11 cellular contexts compared by ENCODE assay signal in genomic region chr11:64935634-64936081, GRCh38. TPM values are rescaled to one million over a fixed set of nuclear protein-coding genes. Genes with fewer than 3 reads are reported as not detected.
DNase-seq lines count a peak whose midpoint lies in the region; ATAC-seq, FAIRE-seq and TF ChIP-seq lines count a peak whose summit lies in the region.
"Had no signal": no experiment of that assay in that cellular context is flagged by ENCODE, and none has a peak within 500 bp of the region (broad histone marks: within the 10 kb centered on the region; RNA-seq: fewer than 3 reads in every experiment).

GPHA2 (minus strand) TSS chr11:64935893; CDS start chr11:64935460, 433 bp downstream.

- no peaks in the 10 kb centered on the region for H3K9me3 ChIP-seq in thyroid gland
- no peaks in the 10 kb centered on the region for H3K9me3 ChIP-seq in breast epithelium
- H3K9me3 ChIP-seq: MG63 had no signal

- ATAC-seq in GM21737 (IDR thresholded peaks at IDR 0.05; ENCODE audit: unreplicated experiment) (no peak), esophagus mucosa (no peak)

- TF ChIP-seq CTCF in bronchial epithelial cell (IDR thresholded peaks at IDR 0.05; ENCODE audit: insufficient read depth, low read length, severe bottlenecking) (no peak), nephron progenitor cell (IDR thresholded peaks at IDR 0.05) (no peak), thyroid gland (IDR thresholded peaks at IDR 0.05) (no peak), breast epithelium (IDR thresholded peaks at IDR 0.05) (no peak)

- FAIRE-seq in bronchial epithelial cell (lab: Jason Lieb, UNC): no peak

- H3K4me1 ChIP-seq in thyroid gland: no peaks in the 10 kb centered on the region
- H3K4me1 ChIP-seq in breast epithelium: no peaks in the 10 kb centered on the region

- H3K27me3 ChIP-seq in bronchial epithelial cell (ENCODE audit: control insufficient read depth, insufficient read depth, low read length) (no peaks in the 10 kb centered on the region), thyroid gland (no peaks in the 10 kb centered on the region), breast epithelium (no peaks in the 10 kb centered on the region)
- H3K27me3 ChIP-seq: MG63 had no signal

- no peaks in the 10 kb centered on the region for H3K9me3 Mint-ChIP-seq in nephron progenitor cell

- H3K4me1 Mint-ChIP-seq in nephron progenitor cell: peaks cover 58% of the 10 kb centered on the region

- 69 to 70% methylated on average over 11 of the region's 11 CpGs for WGBS in thyroid gland, 2 donors

- TF ChIP-seq POLR2A in thyroid gland (IDR thresholded peaks at IDR 0.05) (no peak), breast epithelium (IDR thresholded peaks at IDR 0.05) (no peak)

- H3K27ac ChIP-seq in thyroid gland (no peak within 1 kb of the TSS), breast epithelium (no peak within 1 kb of the TSS)

- H3K36me3 ChIP-seq in bronchial epithelial cell (ENCODE audit: control insufficient read depth, insufficient read depth, low read length) (peaks cover 12% of the 10 kb centered on the region), thyroid gland (peaks cover 26 to 36% of the 10 kb centered on the region in 2 donors), breast epithelium (peaks cover 4% of the 10 kb centered on the region)

- H3K27ac Mint-ChIP-seq in nephron progenitor cell: peak within 1 kb of the TSS; percentile 82

- intact Hi-C loops in thyroid gland (cut with DNase I): loop anchor here (10.0 kb wide), 1 partner anchor 59 kb away; the partner anchor contains the start of gene BATF2
- intact Hi-C loops in breast epithelium (cut with DNase I; ENCODE audit: low total_unique reads): no loop called here

- H3K4me3 Mint-ChIP-seq in nephron progenitor cell: peak within 1 kb of the TSS; percentile 73

- H3K27me3 Mint-ChIP-seq in nephron progenitor cell (ENCODE audit: low read depth, poor library complexity): peaks cover 28% of the 10 kb centered on the region

- no peak within 1 kb of the TSS for H3K4me3 ChIP-seq in bronchial epithelial cell (ENCODE audit: low read depth, low read length)
- no peak within 1 kb of the TSS for H3K4me3 ChIP-seq in thyroid gland (replicated peaks in 1 of 3)
- H3K4me3 ChIP-seq in breast epithelium: no peak within 1 kb of the TSS
- H3K4me3 ChIP-seq: MG63 had no signal

- H3K36me3 Mint-ChIP-seq in nephron progenitor cell (ENCODE audit: low read depth): peaks cover 5% of the 10 kb centered on the region

- DNase-seq in EH (ENCODE audit: low read depth): peak; percentile 38
- peak; percentile 34 for DNase-seq in NCI-H2107 (lab: John Stamatoyannopoulos, UW)
- peak; percentile 20 for DNase-seq in bronchial epithelial cell (ENCODE audit: low read depth)
- DNase-seq in nephron progenitor cell: peak; percentile 64
- DNase-seq in thyroid gland: no peak
- DNase-seq in breast epithelium (ENCODE audit: low spot score in 2 of 2): no peak
- DNase-seq: activated CD8-positive, alpha-beta memory T cell treated with anti-CD3 and anti-CD28 coated beads for 24 hours; MG63; SIG-M5 had no signal

RNA-seq across cellular contexts. Expression of gene GPHA2, which starts in this region (rescaled TPM):
- total RNA-seq in bronchial epithelial cell (not detected in 2 replicates), thyroid gland (under 1 TPM in 1 of 4 donors, not detected in 3; 0.94 TPM), esophagus mucosa (not detected), breast epithelium (not detected)

Comparison
In these comparisons a context has a peak if more than half of its experiments do, and no peak if none do; other contexts are left out.
1. Peak in DNase-seq in bronchial epithelial cell; RNA of the gene not detected or under 1 TPM.
2. DNase-seq: peak in EH (single experiment), NCI-H2107 (single experiment) and nephron progenitor cell (single experiment); none in thyroid gland (0 of 2) and breast epithelium (0 of 2).